In the genomic region with DNA sequence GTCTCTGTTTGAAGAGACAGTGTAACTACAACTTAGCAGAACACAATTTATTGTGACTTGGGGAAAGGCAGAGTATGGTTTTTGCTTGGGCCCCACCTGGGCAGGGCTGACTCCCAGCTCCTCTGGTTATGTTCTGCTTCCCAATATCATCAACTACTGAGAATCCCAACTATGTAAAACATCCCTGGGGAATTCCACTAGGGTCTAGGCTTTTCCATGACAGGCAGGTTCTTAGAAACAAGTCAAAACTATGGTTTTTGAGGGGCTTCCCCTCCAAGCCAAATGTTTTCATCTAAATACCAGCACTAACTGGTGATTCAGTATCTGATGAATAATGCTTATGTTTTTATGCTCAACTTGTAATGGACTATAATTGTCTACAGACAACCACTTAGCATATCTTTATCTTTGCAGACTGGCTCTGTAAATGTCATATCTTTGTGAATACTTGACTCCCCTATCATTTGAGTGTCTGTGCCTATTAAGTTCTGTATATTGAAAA, we compare ENCODE assay signal across 11 cellular contexts.
DNase-seq lines count a peak whose midpoint lies in the region; ATAC-seq and TF ChIP-seq lines count a peak whose summit lies in the region.
"Had no signal": no experiment of that assay in that cellular context is flagged by ENCODE, and none has a peak within 500 bp of the region (broad histone marks: within the 10 kb centered on the region; RNA-seq: fewer than 3 reads in every experiment).

No MANE protein-coding gene starts in this region.

- H3K9me3 ChIP-seq in right cardiac atrium (ENCODE audit: control insufficient read depth, low read length), result no peaks in the 10 kb centered on the region

- H3K27me3 ChIP-seq in brain microvascular endothelial cell (replicated peaks) (no peaks in the 10 kb centered on the region), right cardiac atrium (ENCODE audit: control insufficient read depth, insufficient read depth) (no peaks in the 10 kb centered on the region)

- H3K4me1 ChIP-seq in right cardiac atrium (ENCODE audit: control insufficient read depth, insufficient read depth, low read length), result no peaks in the 10 kb centered on the region

- no peak for ATAC-seq in GM19463 (IDR thresholded peaks at IDR 0.05; ENCODE audit: unreplicated experiment)
- no peak for ATAC-seq in right cardiac atrium

- intact Hi-C loops in right cardiac atrium (cut with DNase I), result no loop called here

- in situ Hi-C loops in Caki2 (cut with HindIII; ENCODE audit: low pct_unique_long_range_greater_than_20kb, low sequenced_read_pairs), result no loop called here
- in situ Hi-C loops in brain microvascular endothelial cell (cut with HindIII; ENCODE audit: low pct_ligation_motif_present, low sequenced_read_pairs), result no loop called here

- peak; percentile 71 for DNase-seq in Caki2 (ENCODE audit: low read depth)
- DNase-seq in HS-5 (ENCODE audit: low read depth), result peak; percentile 16
- DNase-seq in brain microvascular endothelial cell, result peak; percentile 54
- peak; percentile 47 for DNase-seq in myocyte (ENCODE audit: low read depth)
- DNase-seq in NCI-H187 (lab: John Stamatoyannopoulos, UW), result no peak
- DNase-seq in iPS-NIHi11 (ENCODE audit: low spot score), result no peak
- DNase-seq in right cardiac atrium, result no peak
- DNase-seq: CD4-positive, alpha-beta T cell; GOT3; NCI-H2081 had no signal

- H3K27ac ChIP-seq in brain microvascular endothelial cell (no peak overlapping the region), right cardiac atrium (ENCODE audit: low read length) (no peak overlapping the region)

- H3K36me3 ChIP-seq in brain microvascular endothelial cell (replicated peaks), result no peaks in the 10 kb centered on the region

- H3K4me3 ChIP-seq in brain microvascular endothelial cell (ENCODE audit: low read depth, low read length) (no peak overlapping the region), right cardiac atrium (ENCODE audit: low read length) (no peak overlapping the region)

- TF ChIP-seq CTCF in brain microvascular endothelial cell (IDR thresholded peaks at IDR 0.05; ENCODE audit: low read depth, low read length, missing control alignments), result no peak

Comparison
In these comparisons a context has a peak if more than half of its experiments do, and no peak if none do; other contexts are left out.
1. DNase-seq: peak in Caki2 (single experiment), HS-5 (single experiment), brain microvascular endothelial cell (single experiment) and myocyte (single experiment); none in NCI-H187 (0 of 2), iPS-NIHi11 (single experiment) and right cardiac atrium (0 of 3).